In genomic region chr18:6249788-6250187, GRCh38 we compare ENCODE assay signal across 22 cellular contexts.
DNase-seq lines count a peak whose midpoint lies in the region; ATAC-seq, FAIRE-seq and TF ChIP-seq lines count a peak whose summit lies in the region.
"Had no signal": no experiment of that assay in that cellular context is flagged by ENCODE, and none has a peak within 500 bp of the region (broad histone marks: within the 10 kb centered on the region; RNA-seq: fewer than 3 reads in every experiment).

No MANE protein-coding gene starts in this region.

- no peak for DNase-seq in right cardiac atrium
- DNase-seq in left ventricle myocardium inferior: no peak
- DNase-seq in RPMI8226: peak; percentile 47
- peak; percentile 22 for DNase-seq in midbrain (lab: John Stamatoyannopoulos, UW)
- no peak for DNase-seq in RCC 7860 (ENCODE audit: low spot score)
- DNase-seq in urothelium cell line (ENCODE audit: low spot score): no peak
- no peak for DNase-seq in stimulated activated naive CD4-positive, alpha-beta T cell (lab: John Stamatoyannopoulos, UW)
- DNase-seq: BE2C; CD8-positive, alpha-beta memory T cell; H7; HFFc6; IMR-90; MG63; NCI-H1092 treated with DMSO at 0.1 percent for 48 hours; NCI-H146; NCI-H2081 treated with DMSO at 0.1 percent for 48 hours; NK-92 treated with Interleukin-12 subunit alpha and Interleukin-12 subunit beta, amount 100 ng/mL, for 24 hours; Peyer's patch; Right ventricle myocardium superior had no signal

- intact Hi-C loops in right cardiac atrium (cut with DNase I) (no loop called here), left ventricle myocardium inferior (cut with micrococcal nuclease) (no loop called here)

- H3K4me1 ChIP-seq in right cardiac atrium (ENCODE audit: control insufficient read depth, insufficient read depth, low read length): no peaks in the 10 kb centered on the region
- H3K4me1 ChIP-seq in left ventricle myocardium inferior: peaks cover 4% of the 10 kb centered on the region
- H3K4me1 ChIP-seq: BE2C, Peyer's patch had no signal

- no peak for ATAC-seq in right cardiac atrium
- ATAC-seq in SK-N-SH treated with all-trans-retinoic acid at 6 μM for 48 hours: no peak

- H3K27ac ChIP-seq in right cardiac atrium (ENCODE audit: low read length) (peak overlapping the region; percentile 45), left ventricle myocardium inferior (replicated peaks) (no peak overlapping the region)
- H3K27ac ChIP-seq: HL-60, Peyer's patch, SK-N-MC had no signal

- H3K9me3 ChIP-seq in right cardiac atrium (ENCODE audit: control insufficient read depth, low read length) (no peaks in the 10 kb centered on the region), left ventricle myocardium inferior (replicated peaks) (no peaks in the 10 kb centered on the region)
- H3K9me3 ChIP-seq: BE2C, MG63, Peyer's patch had no signal

- WGBS in right cardiac atrium: 68% methylated on average over 4 of the region's 4 CpGs

- no peaks in the 10 kb centered on the region for H3K27me3 ChIP-seq in right cardiac atrium (ENCODE audit: control insufficient read depth, insufficient read depth)
- H3K27me3 ChIP-seq in left ventricle myocardium inferior (ENCODE audit: low read depth): no peaks in the 10 kb centered on the region
- H3K27me3 ChIP-seq: BE2C, MG63, Peyer's patch had no signal

- no peak for FAIRE-seq in RCC 7860 (lab: Jason Lieb, UNC)
- no peak for FAIRE-seq in urothelium cell line (lab: Jason Lieb, UNC)

- no peak overlapping the region for H3K4me3 ChIP-seq in right cardiac atrium (ENCODE audit: low read length)
- no peak overlapping the region for H3K4me3 ChIP-seq in left ventricle myocardium inferior
- H3K4me3 ChIP-seq: MG63, Peyer's patch, SK-N-MC had no signal

- H3K36me3 ChIP-seq in left ventricle myocardium inferior: no peaks in the 10 kb centered on the region
- H3K36me3 ChIP-seq: BE2C, MG63, Peyer's patch had no signal

- TF ChIP-seq CTCF in left ventricle myocardium inferior (IDR thresholded peaks at IDR 0.05; ENCODE audit: borderline replicate concordance): no peak

TF ChIP-seq in SK-N-SH treated with all-trans-retinoic acid at 6 μM for 48 hours, 23 proteins besides CTCF, POLR2A, EP300 and RAD21:
- TF ChIP-seq ZC3H10 (CRISPR knock-in tag; IDR thresholded peaks at IDR 0.05): no peak
- no peak for TF ChIP-seq SNAI2 (CRISPR knock-in tag; IDR thresholded peaks at IDR 0.05)
- no peak for TF ChIP-seq ESRRG (CRISPR knock-in tag; IDR thresholded peaks at IDR 0.05)
- no peak for TF ChIP-seq PPARA (CRISPR knock-in tag; IDR thresholded peaks at IDR 0.05; ENCODE audit: borderline replicate concordance)
- no peak for TF ChIP-seq CSDC2 (CRISPR knock-in tag; IDR thresholded peaks at IDR 0.05)
- TF ChIP-seq, protein P1, sequence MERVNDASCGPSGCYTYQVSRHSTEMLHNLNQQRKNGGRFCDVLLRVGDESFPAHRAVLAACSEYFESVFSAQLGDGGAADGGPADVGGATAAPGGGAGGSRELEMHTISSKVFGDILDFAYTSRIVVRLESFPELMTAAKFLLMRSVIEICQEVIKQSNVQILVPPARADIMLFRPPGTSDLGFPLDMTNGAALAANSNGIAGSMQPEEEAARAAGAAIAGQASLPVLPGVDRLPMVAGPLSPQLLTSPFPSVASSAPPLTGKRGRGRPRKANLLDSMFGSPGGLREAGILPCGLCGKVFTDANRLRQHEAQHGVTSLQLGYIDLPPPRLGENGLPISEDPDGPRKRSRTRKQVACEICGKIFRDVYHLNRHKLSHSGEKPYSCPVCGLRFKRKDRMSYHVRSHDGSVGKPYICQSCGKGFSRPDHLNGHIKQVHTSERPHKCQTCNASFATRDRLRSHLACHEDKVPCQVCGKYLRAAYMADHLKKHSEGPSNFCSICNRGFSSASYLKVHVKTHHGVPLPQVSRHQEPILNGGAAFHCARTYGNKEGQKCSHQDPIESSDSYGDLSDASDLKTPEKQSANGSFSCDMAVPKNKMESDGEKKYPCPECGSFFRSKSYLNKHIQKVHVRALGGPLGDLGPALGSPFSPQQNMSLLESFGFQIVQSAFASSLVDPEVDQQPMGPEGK (CRISPR knock-in tag; IDR thresholded peaks at IDR 0.05; ENCODE audit: borderline replicate concordance): no peak
- TF ChIP-seq ZNF8 (CRISPR knock-in tag; IDR thresholded peaks at IDR 0.05): no peak
- TF ChIP-seq TSHZ2 (CRISPR knock-in tag; IDR thresholded peaks at IDR 0.05): no peak

Comparison
In these comparisons a context has a peak if more than half of its experiments do, and no peak if none do; other contexts are left out.
1. DNase-seq: peak in RPMI8226 (single experiment) and midbrain (single experiment); none in right cardiac atrium (0 of 3), left ventricle myocardium inferior (single experiment), RCC 7860 (single experiment), urothelium cell line (single experiment) and stimulated activated naive CD4-positive, alpha-beta T cell (0 of 6).